ENCODE assay signal across 29 cellular contexts in genomic region chrX:18228069-18228468, GRCh38. TPM values are rescaled to one million over a fixed set of nuclear protein-coding genes. Genes with fewer than 3 reads are reported as not detected.
DNase-seq lines count a peak whose midpoint lies in the region; ATAC-seq, FAIRE-seq and TF ChIP-seq lines count a peak whose summit lies in the region.
"Had no signal": no experiment of that assay in that cellular context is flagged by ENCODE, and none has a peak within 500 bp of the region (broad histone marks: within the 10 kb centered on the region; RNA-seq: fewer than 3 reads in every experiment).

No MANE protein-coding gene starts in this region.

- H3K79me1 ChIP-seq in H1 (ENCODE audit: low read depth, low read length) = no peaks in the 10 kb centered on the region

- H4K20me1 ChIP-seq in H1 (replicated peaks in 1 of 2; ENCODE audit: control insufficient read depth in 1 of 2, insufficient read depth in 2 of 2, low read length in 2 of 2) (no peaks in the 10 kb centered on the region), osteoblast (ENCODE audit: insufficient read depth, low read length) (no peaks in the 10 kb centered on the region)
- H4K20me1 ChIP-seq: BLaER1 had no signal

- TF ChIP-seq CTCF in bronchial epithelial cell (IDR thresholded peaks at IDR 0.05; ENCODE audit: insufficient read depth, low read length, severe bottlenecking) (no peak), H1 (IDR thresholded peaks at IDR 0.05; ENCODE audit: control extremely low read depth in 1 of 3, insufficient read depth in 1 of 3, low read depth in 1 of 3, low read length in 3 of 3) (no peak), osteoblast (IDR thresholded peaks at IDR 0.05; ENCODE audit: extremely low read depth, low read depth, low read length) (no peak)

- no peak for TF ChIP-seq POLR2A in H1 (IDR thresholded peaks at IDR 0.05; ENCODE audit: control extremely low read depth in 1 of 2, low read depth in 2 of 2, low read length in 2 of 2)

- H3K14ac ChIP-seq in H1 (ENCODE audit: insufficient read length) = no peak overlapping the region

- no peak overlapping the region for H3K4ac ChIP-seq in H1 (replicated peaks; ENCODE audit: insufficient read length, low read depth, low read length)

- CTCF ChIA-PET in H1 (lab: Charles Lee; ENCODE audit: partially characterized antibody) = interaction anchor here (0.6 to 1.2 kb wide), 3 partner anchors 59 to 378 kb away, joined by 3 to 5 read pairs (median 3); no protein-coding TSS in a partner anchor

- H2BK5ac ChIP-seq in H1 (ENCODE audit: low read depth, low read length) = no peak overlapping the region

- no peak overlapping the region for H2BK15ac ChIP-seq in H1 (ENCODE audit: low read length)

- H3K9me3 ChIP-seq in H1 (ENCODE audit: insufficient read depth in 2 of 2, low read depth in 1 of 2, low read length in 1 of 2) (no peaks in the 10 kb centered on the region), osteoblast (ENCODE audit: low read depth, low read length) (no peaks in the 10 kb centered on the region)
- H3K9me3 ChIP-seq: BE2C, BLaER1 had no signal

- 90% methylated on average over 8 of the region's 14 CpGs; no CpG with 5 or more reads in 1 of the 2 experiments for WGBS in H1 (ENCODE audit: extremely low coverage in 1 of 2, insufficient coverage in 1 of 2, insufficient read length in 1 of 2, insufficient replicate concordance in 2 of 2, low coverage in 1 of 2, low lambda C conversion rate in 2 of 2, missing lambda C conversion rate in 1 of 2), 2 experiments

- H3K23ac ChIP-seq in H1 (ENCODE audit: insufficient read length) = no peak overlapping the region

- H3K27me3 ChIP-seq in bronchial epithelial cell (ENCODE audit: control insufficient read depth, insufficient read depth, low read length) (no peaks in the 10 kb centered on the region), H1 (replicated peaks in 1 of 4; ENCODE audit: control insufficient read depth in 3 of 4, extremely low read depth in 1 of 4, insufficient read depth in 3 of 4, low read length in 3 of 4) (no peaks in the 10 kb centered on the region), osteoblast (ENCODE audit: insufficient read depth, low read length) (no peaks in the 10 kb centered on the region)
- H3K27me3 ChIP-seq: BE2C had no signal

- H3K36me3 ChIP-seq in bronchial epithelial cell (ENCODE audit: control insufficient read depth, insufficient read depth, low read length) (no peaks in the 10 kb centered on the region), H1 (ENCODE audit: control insufficient read depth in 2 of 4, insufficient read depth in 4 of 4, low read length in 3 of 4) (no peaks in the 10 kb centered on the region), osteoblast (ENCODE audit: insufficient read depth, low read length) (no peaks in the 10 kb centered on the region)
- H3K36me3 ChIP-seq: BE2C, BLaER1 had no signal

- H3K4me2 ChIP-seq in H1 (ENCODE audit: insufficient read depth in 1 of 2, low read depth in 2 of 2, low read length in 2 of 2) (no peak overlapping the region), osteoblast (ENCODE audit: insufficient read depth, low read length) (no peak overlapping the region)
- H3K4me2 ChIP-seq: BLaER1 had no signal

- no peak overlapping the region for H2BK120ac ChIP-seq in H1 (replicated peaks; ENCODE audit: low read depth, low read length)

- H4K8ac ChIP-seq in H1 (ENCODE audit: extremely low read depth, insufficient read depth, low read length) = peak overlapping the region; percentile 25; the same call in 1 of the 2 replicates

- H3K79me2 ChIP-seq in H1 (ENCODE audit: control insufficient read depth in 1 of 2, insufficient read depth in 2 of 2, low read length in 2 of 2) (no peaks in the 10 kb centered on the region), osteoblast (ENCODE audit: insufficient read depth, low read length) (no peaks in the 10 kb centered on the region)

- DNase-seq in bronchial epithelial cell (ENCODE audit: low read depth) (no peak), H1 (ENCODE audit: low read depth in 1 of 2, low spot score in 2 of 2) (no peak), osteoblast (ENCODE audit: insufficient read length, low spot score, missing footprints) (peak; percentile 38), Right ventricle myocardium inferior (ENCODE audit: missing footprints) (no peak), RPMI8226 (no peak)
- DNase-seq: 8988T; ACHN; BE2C; C1 segment of cervical spinal cord; CD4-positive, alpha-beta memory T cell; CD4-positive, CD25-positive, alpha-beta regulatory T cell; CD8-positive, alpha-beta memory T cell; COR-L47; DMS 273 treated with DMSO at 0.1 percent for 48 hours; DMS153; DMS53; DMS79; DND-41; EL; GDM1 had no signal

- H2BK20ac ChIP-seq in H1 (ENCODE audit: low read length) = no peak overlapping the region

- H4K5ac ChIP-seq in H1 (ENCODE audit: insufficient read length, low read depth, low read length) = no peak overlapping the region

- peaks cover 0 to 2% (median 0%) of the 10 kb centered on the region in 4 experiments; a peak in 1 of 7 replicates for H3K4me1 ChIP-seq in H1 (replicated peaks in 1 of 4; ENCODE audit: control insufficient read depth in 3 of 4, insufficient read depth in 4 of 4, low read length in 3 of 4)
- no peaks in the 10 kb centered on the region for H3K4me1 ChIP-seq in osteoblast (ENCODE audit: insufficient read depth, low read length)
- H3K4me1 ChIP-seq: BE2C, BLaER1 had no signal

- H4K91ac ChIP-seq in H1 (replicated peaks; ENCODE audit: insufficient read length, low read length) = no peak overlapping the region

- ATAC-seq in Right ventricle myocardium inferior = no peak
- ATAC-seq: GM12878 had no signal

- H2AK5ac ChIP-seq in H1 (ENCODE audit: low read depth, low read length) = no peak overlapping the region

- H2AFZ ChIP-seq in H1 (ENCODE audit: low read length) = no peak overlapping the region
- H2AFZ ChIP-seq in osteoblast (ENCODE audit: low read length) = no peak overlapping the region

- TF ChIP-seq RAD21 in H1 (IDR thresholded peaks at IDR 0.05 in 1 of 2, conservative IDR thresholded peaks at IDR 0.05 in 1 of 2; ENCODE audit: low read depth in 2 of 2, low read length in 2 of 2) = no peak

- no peaks in the 10 kb centered on the region for H3K23me2 ChIP-seq in H1 (ENCODE audit: low read depth, low read length)

- no peak for TF ChIP-seq EP300 in H1 (IDR thresholded peaks at IDR 0.05; ENCODE audit: borderline replicate concordance in 1 of 2, low read depth in 2 of 2, low read length in 2 of 2)

- intact Hi-C loops in Right ventricle myocardium inferior (cut with DNase I) = no loop called here

- POLR2A ChIA-PET in H1 (lab: Charles Lee; ENCODE audit: partially characterized antibody) = no interaction called here

- FAIRE-seq in bronchial epithelial cell (lab: Jason Lieb, UNC) (peak; percentile 80), H1 (lab: Jason Lieb, UNC) (no peak)
- FAIRE-seq: A204.1, GM12878, GM12892, GM18507 had no signal

- H3K27ac ChIP-seq in H1 (ENCODE audit: low read depth, low read length) (no peak overlapping the region), osteoblast (ENCODE audit: low read depth, low read length) (no peak overlapping the region)
- H3K27ac ChIP-seq: BLaER1 had no signal

- no peak overlapping the region for H3K18ac ChIP-seq in H1 (ENCODE audit: extremely low read depth, low read length)

- no peak overlapping the region for H3K9ac ChIP-seq in H1 (replicated peaks in 1 of 4; ENCODE audit: extremely low read depth in 1 of 4, low read depth in 3 of 4, low read length in 3 of 4)
- H3K9ac ChIP-seq: BLaER1 had no signal

- H3K4me3 ChIP-seq in bronchial epithelial cell (ENCODE audit: low read depth, low read length) (no peak overlapping the region), H1 (ENCODE audit: extremely low read depth in 1 of 4, insufficient read depth in 2 of 4, low read depth in 3 of 4, low read length in 4 of 4) (no peak overlapping the region), osteoblast (ENCODE audit: insufficient read depth, low read length) (no peak overlapping the region)
- H3K4me3 ChIP-seq: BLaER1, GM12878 had no signal

- H3K56ac ChIP-seq in H1 (replicated peaks; ENCODE audit: insufficient read length, low read depth, low read length) = no peak overlapping the region

- H2BK12ac ChIP-seq in H1 (ENCODE audit: low read depth, low read length) = no peak overlapping the region

TF ChIP-seq in H1, 55 proteins besides CTCF, POLR2A, EP300 and RAD21 (continues in another document):
- TF ChIP-seq SAP30 (IDR thresholded peaks at IDR 0.05; ENCODE audit: insufficient read depth, insufficient replicate concordance, low read length) (no peak), ATF2 (IDR thresholded peaks at IDR 0.05; ENCODE audit: low read length) (no peak), E2F6 (IDR thresholded peaks at IDR 0.05) (no peak), GTF2F1 (IDR thresholded peaks at IDR 0.05; ENCODE audit: borderline replicate concordance, low read depth, low read length) (no peak), SIX5 (IDR thresholded peaks at IDR 0.05; ENCODE audit: low read depth, low read length) (no peak), SRF (IDR thresholded peaks at IDR 0.05; ENCODE audit: low read depth, low read length) (no peak)

RNA-seq across cellular contexts. Expression of gene BEND2, which starts 7.4 kb away (rescaled TPM):
- total RNA-seq in bronchial epithelial cell (not detected in 2 replicates), osteoblast (not detected in 2 replicates), Right ventricle myocardium inferior (not detected)
- not detected in 2 replicates for total RNA-seq in H1 (2021; fragmentation: NEBNext Ultra II Directional; extraction: Animal tissue kit (Norgen Biotek cat#: 25700))
- polyA plus RNA-seq in H1 (2011; rRNA removed) = not detected in 2 replicates
- not detected for polyA plus RNA-seq in H1 (2011; cell fraction: cytosol; rRNA removed)
- not detected for polyA plus RNA-seq in H1 (2011; cell fraction: nucleus; rRNA removed)
- not detected in 4 replicates for polyA plus RNA-seq in H1 (2012, experiment 1 of 2)
- not detected for polyA plus RNA-seq in H1 (2012, experiment 2 of 2)
- polyA plus RNA-seq in H1 (2013, experiment 1 of 2) = not detected
- not detected for polyA plus RNA-seq in H1 (2013, experiment 2 of 2)
- polyA minus RNA-seq in H1 (2011; rRNA and poly(A)+ RNA removed) = not detected in 2 replicates
- not detected for polyA minus RNA-seq in H1 (2011; cell fraction: cytosol; rRNA and poly(A)+ RNA removed)
- not detected for polyA minus RNA-seq in H1 (2011; cell fraction: nucleus; rRNA and poly(A)+ RNA removed)
- total RNA-seq: A673; CD4-positive, alpha-beta memory T cell; CD8-positive, alpha-beta memory T cell; Daoy; G401; GM12878 had no signal
- polyA plus RNA-seq: AG04450; CD4-positive, alpha-beta memory T cell; CD4-positive, CD25-positive, alpha-beta regulatory T cell; CD8-positive, alpha-beta memory T cell; GM12878 had no signal
